Comparison of ENCODE assay signal across 13 cellular contexts in genomic region chr2:230439590-230439989, GRCh38. TPM values are rescaled to one million over a fixed set of nuclear protein-coding genes. Genes with fewer than 3 reads are reported as not detected.
DNase-seq lines count a peak whose midpoint lies in the region; ATAC-seq and TF ChIP-seq lines count a peak whose summit lies in the region.
"Had no signal": no experiment of that assay in that cellular context is flagged by ENCODE, and none has a peak within 500 bp of the region (broad histone marks: within the 10 kb centered on the region; RNA-seq: fewer than 3 reads in every experiment).

No MANE protein-coding gene starts in this region.

- peak overlapping the region; percentile 61 for H3K4me2 ChIP-seq in OCI-LY3 (ENCODE audit: low read length)

- H3K4me1 Mint-ChIP-seq in activated naive CD4-positive, alpha-beta T cell treated with anti-CD3 and anti-CD28 coated beads for 36 hours (ENCODE audit: low read depth): peaks cover 63% of the 10 kb centered on the region

- WGBS in upper lobe of left lung, 2 donors: 29 to 30% methylated on average over 2 of the region's 2 CpGs

- peaks cover 48% of the 10 kb centered on the region for H3K36me3 Mint-ChIP-seq in activated naive CD4-positive, alpha-beta T cell treated with anti-CD3 and anti-CD28 coated beads for 36 hours (ENCODE audit: low read depth)

- peaks cover 11% of the 10 kb centered on the region for H3K9me3 Mint-ChIP-seq in activated naive CD4-positive, alpha-beta T cell treated with anti-CD3 and anti-CD28 coated beads for 36 hours

- TF ChIP-seq CTCF in OCI-LY3 (IDR thresholded peaks at IDR 0.05; ENCODE audit: low read depth, low read length) (no peak), upper lobe of left lung (IDR thresholded peaks at IDR 0.05) (no peak)

- H3K27me3 ChIP-seq in OCI-LY3 (ENCODE audit: low read depth, low read length) (no peaks in the 10 kb centered on the region), upper lobe of left lung (no peaks in the 10 kb centered on the region)
- H3K27me3 ChIP-seq: esophagus muscularis mucosa, SJSA1, transverse colon had no signal

- TF ChIP-seq POLR2A in upper lobe of left lung (IDR thresholded peaks at IDR 0.05): no peak

- peak overlapping the region; percentile 91 for H3K27ac Mint-ChIP-seq in activated naive CD4-positive, alpha-beta T cell treated with anti-CD3 and anti-CD28 coated beads for 36 hours

- no peak overlapping the region for H2AFZ ChIP-seq in OCI-LY3 (ENCODE audit: low read depth, low read length)

- H3K36me3 ChIP-seq in OCI-LY3 (replicated peaks; ENCODE audit: low read depth, low read length) (peaks cover 46% of the 10 kb centered on the region), upper lobe of left lung (peaks cover 3 to 32% (median 14%) of the 10 kb centered on the region in 4 donors)

- H3K27me3 Mint-ChIP-seq in activated naive CD4-positive, alpha-beta T cell treated with anti-CD3 and anti-CD28 coated beads for 36 hours (ENCODE audit: low read depth): no peaks in the 10 kb centered on the region

- H3K9me3 ChIP-seq in OCI-LY3 (ENCODE audit: insufficient read depth, low read length) (no peaks in the 10 kb centered on the region), upper lobe of left lung (no peaks in the 10 kb centered on the region)
- H3K9me3 ChIP-seq: SJSA1 had no signal

- H3K27ac ChIP-seq in OCI-LY3 (ENCODE audit: low read length) (no peak overlapping the region), upper lobe of left lung (peak overlapping the region in 3 of 4 donors; percentile 28 to 62 (median 62))
- H3K27ac ChIP-seq: esophagus muscularis mucosa, SJSA1 had no signal

- H3K9ac ChIP-seq in OCI-LY3 (ENCODE audit: low read length): no peak overlapping the region

- H3K4me3 ChIP-seq in OCI-LY3 (ENCODE audit: low read length): peak overlapping the region; percentile 35; the same call in 1 of the 2 replicates
- H3K4me3 ChIP-seq in upper lobe of left lung: no peak overlapping the region
- H3K4me3 ChIP-seq: esophagus muscularis mucosa, SJSA1, transverse colon had no signal

- CTCF ChIA-PET in activated naive CD4-positive, alpha-beta T cell treated with anti-CD3 and anti-CD28 coated beads for 36 hours (lab: Charles Lee): no interaction called here

- no peak for DNase-seq in activated naive CD4-positive, alpha-beta T cell treated with anti-CD3 and anti-CD28 coated beads for 36 hours
- DNase-seq in activated naive CD4-positive, alpha-beta T cell treated with Interleukin-2 at 50 U/mL for 16 hours: no peak
- peak; percentile 26 for DNase-seq in dermis blood vessel endothelial cell
- DNase-seq in upper lobe of left lung: no peak
- no peak for DNase-seq in SK-N-DZ (ENCODE audit: low spot score)
- DNase-seq: mesendoderm; stimulated activated CD4-positive, alpha-beta T cell treated with anti-CD3 and anti-CD28 coated beads, Interleukin-15, amount 100 ng/mL, for 24 hours; transverse colon had no signal

- 0 out of 2 replicates have a peak, but pooled peaks cover 6% of the 10 kb centered on the region for H4K20me1 ChIP-seq in OCI-LY3 (ENCODE audit: insufficient read depth, low read length)

- H3K4me1 ChIP-seq in OCI-LY3 (ENCODE audit: low read length): peaks cover 15% of the 10 kb centered on the region
- H3K4me1 ChIP-seq in upper lobe of left lung: peaks cover 20 to 37% (median 23%) of the 10 kb centered on the region in 4 donors

- peaks cover 54% of the 10 kb centered on the region for H3K79me2 ChIP-seq in OCI-LY3 (ENCODE audit: low read length)

- no peak for TF ChIP-seq EP300 in upper lobe of left lung (IDR thresholded peaks at IDR 0.05)

- H3K4me3 Mint-ChIP-seq in activated naive CD4-positive, alpha-beta T cell treated with anti-CD3 and anti-CD28 coated beads for 36 hours: peak overlapping the region; percentile 60

- ATAC-seq in upper lobe of left lung (ENCODE audit: low FRiP score in 2 of 2): no peak
- no peak for ATAC-seq in HG02884 (IDR thresholded peaks at IDR 0.05; ENCODE audit: unreplicated experiment)
- no peak for ATAC-seq in GM21786 (IDR thresholded peaks at IDR 0.05; ENCODE audit: unreplicated experiment)

- intact Hi-C loops in activated naive CD4-positive, alpha-beta T cell treated with anti-CD3 and anti-CD28 coated beads for 36 hours (cut with micrococcal nuclease): loop anchor here (1.0 kb wide), 1 partner anchor 8 kb away; no protein-coding TSS in a partner anchor

RNA-seq across cellular contexts. Expression of gene SP100, which starts 23.6 kb away (rescaled TPM):
- 100 to 1,000 TPM; 145 to 151 TPM for total RNA-seq in activated naive CD4-positive, alpha-beta T cell treated with anti-CD3 and anti-CD28 coated beads for 36 hours
- total RNA-seq in dermis blood vessel endothelial cell (96.0 and 96.4 TPM in 2 replicates), upper lobe of left lung (100 to 1,000 TPM; 117 to 260 (median 153) TPM)
- polyA plus RNA-seq in SK-N-DZ (2014; cell fraction: cytosol; rRNA removed): not detected in 2 replicates
- not detected in 2 replicates for polyA plus RNA-seq in SK-N-DZ (2014; cell fraction: nucleus; rRNA removed)
